ENCODE assay signal across 1 cellular context in the genomic region with DNA sequence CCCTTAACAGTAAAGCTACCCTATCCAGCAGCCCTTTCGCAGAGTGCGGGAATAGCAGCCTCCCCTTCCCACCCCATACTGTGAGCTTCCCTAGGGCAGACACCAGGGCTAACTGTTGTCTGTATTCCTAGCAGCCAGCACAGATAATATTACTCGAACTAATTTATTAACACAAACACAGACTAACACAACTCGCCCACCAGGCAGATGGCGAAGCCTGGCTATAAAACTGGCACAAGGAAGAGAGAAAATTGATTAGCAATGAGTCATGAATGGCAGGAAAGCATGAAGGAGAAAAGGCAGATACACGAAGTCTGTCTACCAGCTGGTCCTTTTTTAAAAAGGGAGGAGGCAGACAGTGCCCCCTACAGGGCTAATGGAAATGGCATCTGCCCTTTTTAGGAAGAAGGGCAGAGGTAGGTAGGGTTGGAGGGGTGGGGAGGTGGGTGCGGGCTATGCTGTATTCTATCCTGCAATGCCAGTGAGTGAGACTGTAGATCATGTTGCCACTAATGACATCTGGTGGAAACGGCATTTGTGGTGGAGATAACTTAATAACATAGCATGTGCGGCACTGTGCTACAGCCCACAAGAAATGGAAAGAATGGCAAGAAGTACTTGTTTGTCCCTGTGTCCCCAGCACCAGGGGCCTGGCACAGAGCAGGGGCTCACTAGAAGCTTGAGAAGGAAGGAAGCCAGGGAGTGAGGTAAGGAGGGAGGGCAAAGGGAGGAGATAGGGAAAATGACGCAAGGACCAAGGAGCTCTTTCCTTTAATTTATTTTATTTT.
TF ChIP-seq lines count a peak whose summit lies in the region.

No MANE protein-coding gene starts in this region.

TF ChIP-seq in HEK293, 187 proteins besides CTCF, POLR2A, EP300 and RAD21 (continued from another document):
- 0 out of 2 replicates have a peak, but pooled peaks have one; percentile 19 for TF ChIP-seq ZNF610 (tag by site-specific recombination; IDR thresholded peaks at IDR 0.05; ENCODE audit: borderline replicate concordance)
- no peak for TF ChIP-seq ZNF701 (tag by site-specific recombination; IDR thresholded peaks at IDR 0.05)
- TF ChIP-seq ZBTB17 (tag by site-specific recombination; IDR thresholded peaks at IDR 0.05), result peak; percentile 43; the same call in 1 of the 2 replicates
- TF ChIP-seq ZNF2 (tag by site-specific recombination; IDR thresholded peaks at IDR 0.05), result no peak
- 0 out of 2 replicates have a peak, but pooled peaks have one; percentile 39 for TF ChIP-seq KLF16 (tag by site-specific recombination; IDR thresholded peaks at IDR 0.05)
- TF ChIP-seq ZBTB20 (tag by site-specific recombination; IDR thresholded peaks at IDR 0.05), result peak; percentile 69
- TF ChIP-seq ZNF580 (tag by site-specific recombination; IDR thresholded peaks at IDR 0.05), result peak; percentile 99
- no peak for TF ChIP-seq ZNF623 (tag by site-specific recombination; IDR thresholded peaks at IDR 0.05)
- peak; percentile 82 for TF ChIP-seq TRIM28 (IDR thresholded peaks at IDR 0.05; ENCODE audit: borderline replicate concordance, low read length)
- 0 out of 2 replicates have a peak, but pooled peaks have one; percentile 34 for TF ChIP-seq ZEB2 (tag by site-specific recombination; IDR thresholded peaks at IDR 0.05)
- peak; percentile 58 for TF ChIP-seq ZIC2 (tag by site-specific recombination; IDR thresholded peaks at IDR 0.05)
- no peak for TF ChIP-seq ZNF670 (tag by site-specific recombination; IDR thresholded peaks at IDR 0.05; ENCODE audit: low read depth)
- TF ChIP-seq ZNF140 (tag by site-specific recombination; IDR thresholded peaks at IDR 0.05), result no peak
- TF ChIP-seq WT1 (tag by site-specific recombination; IDR thresholded peaks at IDR 0.05), result 0 out of 2 replicates have a peak, but pooled peaks have one; percentile 9
- no peak for TF ChIP-seq ZNF600 (tag by site-specific recombination; IDR thresholded peaks at IDR 0.05)
- TF ChIP-seq KLF9 (tag by site-specific recombination; IDR thresholded peaks at IDR 0.05; ENCODE audit: low read depth), result no peak
- TF ChIP-seq REPIN1 (tag by site-specific recombination; IDR thresholded peaks at IDR 0.05; ENCODE audit: low read depth), result no peak
- no peak for TF ChIP-seq ZBTB48 (tag by site-specific recombination; IDR thresholded peaks at IDR 0.05)
- TF ChIP-seq PRDM1 (tag by site-specific recombination; IDR thresholded peaks at IDR 0.05), result peak; percentile 39; the same call in 1 of the 2 replicates
- no peak for TF ChIP-seq ZNF211 (tag by site-specific recombination; IDR thresholded peaks at IDR 0.05; ENCODE audit: low read depth)
- TF ChIP-seq ZNF311 (tag by site-specific recombination; IDR thresholded peaks at IDR 0.05; ENCODE audit: borderline replicate concordance), result no peak
- TF ChIP-seq ZNF501 (tag by site-specific recombination; IDR thresholded peaks at IDR 0.05), result no peak
- TF ChIP-seq EGR2 (tag by site-specific recombination; IDR thresholded peaks at IDR 0.05; ENCODE audit: low read depth), result peak; percentile 26; the same call in 1 of the 2 replicates
- no peak for TF ChIP-seq ZNF561 (tag by site-specific recombination; IDR thresholded peaks at IDR 0.05; ENCODE audit: borderline replicate concordance)
- TF ChIP-seq MYNN (tag by site-specific recombination; IDR thresholded peaks at IDR 0.05; ENCODE audit: borderline replicate concordance), result no peak
- TF ChIP-seq ZNF324 (tag by site-specific recombination; IDR thresholded peaks at IDR 0.05), result 0 out of 2 replicates have a peak, but pooled peaks have one; percentile 51
- TF ChIP-seq ZNF24 (tag by site-specific recombination; IDR thresholded peaks at IDR 0.05), result no peak
- peak; percentile 45 for TF ChIP-seq ZFHX2 (tag by site-specific recombination; conservative IDR thresholded peaks at IDR 0.05)
- TF ChIP-seq, protein P1, sequence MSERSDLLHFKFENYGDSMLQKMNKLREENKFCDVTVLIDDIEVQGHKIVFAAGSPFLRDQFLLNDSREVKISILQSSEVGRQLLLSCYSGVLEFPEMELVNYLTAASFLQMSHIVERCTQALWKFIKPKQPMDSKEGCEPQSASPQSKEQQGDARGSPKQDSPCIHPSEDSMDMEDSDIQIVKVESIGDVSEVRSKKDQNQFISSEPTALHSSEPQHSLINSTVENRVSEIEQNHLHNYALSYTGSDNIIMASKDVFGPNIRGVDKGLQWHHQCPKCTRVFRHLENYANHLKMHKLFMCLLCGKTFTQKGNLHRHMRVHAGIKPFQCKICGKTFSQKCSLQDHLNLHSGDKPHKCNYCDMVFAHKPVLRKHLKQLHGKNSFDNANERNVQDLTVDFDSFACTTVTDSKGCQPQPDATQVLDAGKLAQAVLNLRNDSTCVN (tag by site-specific recombination; optimal IDR thresholded peaks at IDR 0.05), result no peak
- TF ChIP-seq SP7 (tag by site-specific recombination; IDR thresholded peaks at IDR 0.05), result 0 out of 2 replicates have a peak, but pooled peaks have one; percentile 24
- peak; percentile 36 for TF ChIP-seq ZNF654 (tag by site-specific recombination; IDR thresholded peaks at IDR 0.05; ENCODE audit: low read depth)
- peak; percentile 80 for TF ChIP-seq ZNF335 (tag by site-specific recombination; conservative IDR thresholded peaks at IDR 0.05)
TF ChIP-seq in HEK293: peak in this region for 17.
